ENCODE assay signal across 10 cellular contexts in the genomic region with DNA sequence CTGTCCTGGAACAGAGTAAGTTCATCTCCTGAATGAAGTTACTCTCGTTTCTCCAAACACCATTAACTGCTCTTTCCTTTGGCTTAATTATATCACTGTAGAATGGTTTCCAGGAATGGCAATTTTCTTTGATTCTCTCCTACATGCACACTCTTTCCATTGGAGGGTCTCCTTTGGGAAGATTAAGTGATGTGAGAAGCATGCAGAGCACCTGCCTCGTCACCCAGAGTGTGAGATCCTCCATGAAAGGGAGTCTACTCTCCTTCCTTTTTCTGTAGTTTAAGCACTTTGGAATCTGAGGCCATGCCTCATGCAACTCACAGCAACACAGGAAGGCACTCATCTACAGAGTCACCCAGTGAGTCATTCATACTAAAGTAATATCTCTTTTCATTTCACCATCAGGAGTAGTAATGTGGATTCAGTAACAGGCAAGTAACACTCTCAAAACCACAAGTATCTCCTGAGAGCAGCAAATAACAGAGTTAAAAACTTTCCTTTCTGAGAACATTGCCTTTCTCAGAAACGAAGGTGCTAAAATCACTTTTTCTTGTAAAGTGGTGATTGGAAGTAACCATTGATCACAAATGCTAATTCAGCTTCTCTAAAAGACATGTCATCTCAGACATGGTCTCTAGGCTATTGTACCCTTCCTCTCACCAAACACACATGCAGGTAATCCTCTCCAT. TPM values are rescaled to one million over a fixed set of nuclear protein-coding genes. Genes with fewer than 3 reads are reported as not detected.
DNase-seq lines count a peak whose midpoint lies in the region; ATAC-seq, FAIRE-seq and TF ChIP-seq lines count a peak whose summit lies in the region.
"Had no signal": no experiment of that assay in that cellular context is flagged by ENCODE, and none has a peak within 500 bp of the region (broad histone marks: within the 10 kb centered on the region; RNA-seq: fewer than 3 reads in every experiment).

No MANE protein-coding gene starts in this region.

- intact Hi-C loops in IMR-90 (cut with micrococcal nuclease): no loop called here
- intact Hi-C loops in sciatic nerve (cut with DNase I): no loop called here

- peaks cover 9% of the 10 kb centered on the region for H3K4me1 ChIP-seq in IMR-90 (ENCODE audit: control insufficient read depth, insufficient read depth, low read length)
- H3K4me1 ChIP-seq in keratinocyte (ENCODE audit: control insufficient read depth, extremely low read depth, insufficient read depth, low read length): peaks cover 16% of the 10 kb centered on the region

- H3K4me2 ChIP-seq in IMR-90 (ENCODE audit: low read depth, low read length) (peak overlapping the region; percentile 50; the same call in 1 of the 2 replicates), keratinocyte (ENCODE audit: control insufficient read depth, extremely low read depth, insufficient read depth, low read depth, low read length) (peak overlapping the region; percentile 31)

- CTCF ChIA-PET in IMR-90 (lab: Yijun Ruan, JAX): interaction anchor here (1.4 kb wide), 1 partner anchor 18 kb away, joined by 5 read pairs; no protein-coding TSS in a partner anchor

- no peaks in the 10 kb centered on the region for H3K36me3 ChIP-seq in IMR-90 (ENCODE audit: control insufficient read depth, insufficient read depth, low read length)
- no peaks in the 10 kb centered on the region for H3K36me3 ChIP-seq in keratinocyte (ENCODE audit: control insufficient read depth in 2 of 2, extremely low read depth in 1 of 2, insufficient read depth in 2 of 2, low read length in 2 of 2)

- H4K5ac ChIP-seq in IMR-90 (ENCODE audit: low read depth, low read length): peak overlapping the region; percentile 61

- peak overlapping the region; percentile 63 for H3K4me3 Mint-ChIP-seq in activated T-helper 17 cell treated with anti-CD3 and anti-CD28 coated beads, Interleukin-2, amount 50 U/mL, for 72 hours

- no peak for TF ChIP-seq POLR2A in IMR-90 (IDR thresholded peaks at IDR 0.05; ENCODE audit: low read depth, low read length)

- dilution Hi-C loops in IMR-90 (cut with HindIII; ENCODE audit: low sequenced_read_pairs, unreplicated experiment) (no loop called here), keratinocyte (cut with MboI; ENCODE audit: extremely low pct_ligation_motif_present, low sequenced_read_pairs) (no loop called here)

- H2BK20ac ChIP-seq in IMR-90 (ENCODE audit: low read depth, low read length): peak overlapping the region; percentile 97

- no peak overlapping the region for H3K4me3 ChIP-seq in AG10803 (ENCODE audit: low read length)
- H3K4me3 ChIP-seq in IMR-90 (ENCODE audit: insufficient read depth, low read depth, low read length): no peak overlapping the region
- H3K4me3 ChIP-seq in keratinocyte (ENCODE audit: control insufficient read depth in 2 of 3, extremely low read depth in 1 of 3, insufficient read depth in 2 of 3, low read depth in 1 of 3, low read length in 3 of 3): no peak overlapping the region

- no peak overlapping the region for H2AFZ ChIP-seq in IMR-90 (replicated peaks; ENCODE audit: low read length, poor library complexity)
- no peak overlapping the region for H2AFZ ChIP-seq in keratinocyte (ENCODE audit: control insufficient read depth, low read length)

- no peaks in the 10 kb centered on the region for H3K36me3 Mint-ChIP-seq in activated T-helper 17 cell treated with anti-CD3 and anti-CD28 coated beads, Interleukin-2, amount 50 U/mL, for 72 hours (ENCODE audit: low read depth)

- peak overlapping the region; percentile 48 to 80 for H4K8ac ChIP-seq in IMR-90 (ENCODE audit: low read depth in 2 of 2, low read length in 2 of 2)

- peak overlapping the region; percentile 69; the same call in 1 of the 2 replicates for H3K23ac ChIP-seq in IMR-90 (ENCODE audit: low read depth, low read length)

- ATAC-seq in IMR-90 (ENCODE audit: low read depth) (peak; percentile 92), HG02840 (IDR thresholded peaks at IDR 0.05; ENCODE audit: low FRiP score, unreplicated experiment) (no peak), sciatic nerve (no peak), GM21737 (IDR thresholded peaks at IDR 0.05; ENCODE audit: unreplicated experiment) (no peak)
- peak; percentile 98 for ATAC-seq in activated T-helper 17 cell treated with anti-CD3 and anti-CD28 coated beads, Interleukin-2, amount 50 U/mL, for 72 hours (replicated peaks)

- POLR2A ChIA-PET in IMR-90 (lab: Charles Lee; ENCODE audit: unreplicated experiment): no interaction called here

- H3K9me1 ChIP-seq in IMR-90 (ENCODE audit: insufficient read depth, low read length) (peaks cover 9% of the 10 kb centered on the region), keratinocyte (ENCODE audit: control insufficient read depth, extremely low read depth, insufficient read depth, low read length) (no peaks in the 10 kb centered on the region)

- H3K27me3 ChIP-seq in IMR-90 (ENCODE audit: control insufficient read depth, insufficient read depth, low read length) (no peaks in the 10 kb centered on the region), keratinocyte (ENCODE audit: control insufficient read depth, extremely low read depth, insufficient read depth, low read length) (no peaks in the 10 kb centered on the region)

- H3K18ac ChIP-seq in IMR-90 (ENCODE audit: low read depth, low read length): peak overlapping the region; percentile 97

- in situ Hi-C loops in IMR-90 (cut with MboI; ENCODE audit: low sequenced_read_pairs): no loop called here

- peak; percentile 12; the same call in 1 of the 2 replicates for TF ChIP-seq RAD21 in IMR-90 (IDR thresholded peaks at IDR 0.05; ENCODE audit: low read length)

- peak overlapping the region; percentile 67 for H3K14ac ChIP-seq in IMR-90 (replicated peaks; ENCODE audit: low read depth, low read length)

- peak; percentile 94 for FAIRE-seq in keratinocyte (lab: Jason Lieb, UNC)

- H2AK5ac ChIP-seq in IMR-90 (ENCODE audit: low read depth, low read length): peak overlapping the region; percentile 60

- H2AK9ac ChIP-seq in IMR-90 (replicated peaks; ENCODE audit: low read depth, low read length, poor library complexity): peak overlapping the region; percentile 20

- H3K9ac ChIP-seq in IMR-90 (ENCODE audit: low read depth, low read length) (no peak overlapping the region), keratinocyte (ENCODE audit: control insufficient read depth, extremely low read depth, insufficient read depth, low read length) (peak overlapping the region; percentile 46)

- peak; percentile 97 for DNase-seq in AG10803 (ENCODE audit: low read depth)
- DNase-seq in IMR-90: peak; percentile 97
- DNase-seq in keratinocyte (ENCODE audit: low read depth, low spot score): peak; percentile 48
- no peak for DNase-seq in NCI-H2107 (lab: John Stamatoyannopoulos, UW)
- DNase-seq in sciatic nerve (ENCODE audit: low spot score): no peak

- WGBS in IMR-90 (ENCODE audit: extremely low coverage in 2 of 2, insufficient read length in 1 of 2), 2 experiments: no CpG with 5 or more reads among the region's 3 CpGs

- no peaks in the 10 kb centered on the region for H3K79me2 ChIP-seq in keratinocyte (ENCODE audit: control insufficient read depth, insufficient read depth, low read length)

- H3K9me3 Mint-ChIP-seq in activated T-helper 17 cell treated with anti-CD3 and anti-CD28 coated beads, Interleukin-2, amount 50 U/mL, for 72 hours: no peaks in the 10 kb centered on the region

- no peaks in the 10 kb centered on the region for H3K9me3 ChIP-seq in IMR-90 (ENCODE audit: control insufficient read depth, insufficient read depth, low read length)
- H3K9me3 ChIP-seq in keratinocyte (ENCODE audit: control insufficient read depth, low read depth, low read length): no peaks in the 10 kb centered on the region

- no peaks in the 10 kb centered on the region for H3K79me1 ChIP-seq in IMR-90 (ENCODE audit: low read depth in 1 of 2, low read length in 2 of 2)

- H4K91ac ChIP-seq in IMR-90 (ENCODE audit: insufficient read depth, low read depth, low read length): peak overlapping the region; percentile 74

- TF ChIP-seq CTCF in AG10803 (conservative IDR thresholded peaks at IDR 0.05; ENCODE audit: low read length): no peak
- TF ChIP-seq CTCF in IMR-90 (conservative IDR thresholded peaks at IDR 0.05; ENCODE audit: low read depth, low read length): no peak
- TF ChIP-seq CTCF in keratinocyte (optimal IDR thresholded peaks at IDR 0.05 in 1 of 3, IDR thresholded peaks at IDR 0.05 in 1 of 3, conservative IDR thresholded peaks at IDR 0.05 in 1 of 3; ENCODE audit: extremely low read depth in 1 of 3, insufficient read depth in 2 of 3, low read length in 3 of 3): no peak

- H3K27ac ChIP-seq in IMR-90 (ENCODE audit: insufficient read depth, low read length) (peak overlapping the region; percentile 39; the same call in 1 of the 2 replicates), keratinocyte (ENCODE audit: control insufficient read depth, insufficient read depth, low read length) (peak overlapping the region; percentile 86)
- H3K27ac ChIP-seq: HL-60, VCaP had no signal

- peak overlapping the region; percentile 94 for H2BK120ac ChIP-seq in IMR-90 (ENCODE audit: low read depth, low read length)

- H2BK15ac ChIP-seq in IMR-90 (ENCODE audit: low read depth, low read length): peak overlapping the region; percentile 86

- peak overlapping the region; percentile 88 for H3K27ac Mint-ChIP-seq in activated T-helper 17 cell treated with anti-CD3 and anti-CD28 coated beads, Interleukin-2, amount 50 U/mL, for 72 hours

- H4K20me1 ChIP-seq in IMR-90 (ENCODE audit: insufficient read depth, low read length) (no peaks in the 10 kb centered on the region), keratinocyte (ENCODE audit: control insufficient read depth, extremely low read depth, insufficient read depth, low read length) (no peaks in the 10 kb centered on the region)

- BruUV-seq in IMR-90 (replicated peaks; lab: Mats Ljungman, UMichigan): no TSS peak

- H3K27me3 Mint-ChIP-seq in activated T-helper 17 cell treated with anti-CD3 and anti-CD28 coated beads, Interleukin-2, amount 50 U/mL, for 72 hours: no peaks in the 10 kb centered on the region

- H3K4me1 Mint-ChIP-seq in activated T-helper 17 cell treated with anti-CD3 and anti-CD28 coated beads, Interleukin-2, amount 50 U/mL, for 72 hours: peaks cover 26% of the 10 kb centered on the region

- peak overlapping the region; percentile 93 for H2BK5ac ChIP-seq in IMR-90 (ENCODE audit: low read depth, low read length, poor library complexity, severe bottlenecking)

- peak overlapping the region; percentile 7 for H3K56ac ChIP-seq in IMR-90 (ENCODE audit: extremely low read depth, insufficient read depth, low read length)

- peak overlapping the region; percentile 89 for H3K4ac ChIP-seq in IMR-90 (ENCODE audit: low read depth, low read length)

RNA-seq across cellular contexts. Expression of gene IL1RL1, which starts 52.8 kb away (rescaled TPM):
- total RNA-seq in IMR-90 (2012; rRNA removed) (under 0.01 TPM in 2 replicates), sciatic nerve (3.8 TPM)
- polyA plus RNA-seq in IMR-90 (2012; rRNA removed) (0.14 TPM in 1 of 2 replicates, not detected in the other), keratinocyte (0.22 to 1.3 TPM (median 0.93 TPM) in 3 replicates)
- polyA plus RNA-seq in IMR-90 (2012; cell fraction: cytosol; rRNA removed): 0.01 TPM in 1 of 2 replicates, not detected in the other
- 0.02 and 0.21 TPM in 2 replicates for polyA plus RNA-seq in IMR-90 (2012; cell fraction: nucleus; rRNA removed; ENCODE audit: low replicate concordance)
- total RNA-seq in activated T-helper 17 cell treated with anti-CD3 and anti-CD28 coated beads, Interleukin-2, amount 50 U/mL, for 72 hours: under 1 TPM; 0.24 to 0.79 TPM
- polyA plus RNA-seq in keratinocyte (2011; ENCODE audit: low read depth): 14.1 TPM
- polyA plus RNA-seq in keratinocyte (2011; cell fraction: cytosol; rRNA removed): 0.10 and 0.45 TPM in 2 replicates
- polyA plus RNA-seq in keratinocyte (2011; cell fraction: nucleus; rRNA removed): 5.2 and 6.2 TPM in 2 replicates
- 0.23 and 11.7 TPM in 2 replicates for polyA plus RNA-seq in keratinocyte (2012; ENCODE audit: low replicate concordance)
- 2.6 to 3.2 TPM in 2 of 3 replicates, not detected in the other for polyA minus RNA-seq in keratinocyte
- not detected for polyA minus RNA-seq in keratinocyte (2011; cell fraction: cytosol; rRNA and poly(A)+ RNA removed)
- polyA minus RNA-seq in keratinocyte (2011; cell fraction: nucleus; rRNA and poly(A)+ RNA removed): 3.9 and 5.5 TPM in 2 replicates

Comparison
In these comparisons a context has a peak if more than half of its experiments do, and no peak if none do; other contexts are left out.
1. DNase-seq: peak in AG10803 (single experiment), IMR-90 (single experiment) and keratinocyte (single experiment); none in NCI-H2107 (single experiment) and sciatic nerve (single experiment).
2. ATAC-seq: peak in IMR-90 (single experiment) and activated T-helper 17 cell treated with anti-CD3 and anti-CD28 coated beads, Interleukin-2, amount 50 U/mL, for 72 hours (single experiment); none in HG02840 (single experiment), sciatic nerve (single experiment) and GM21737 (single experiment).